3 cellular contexts compared by ENCODE assay signal in the genomic region with DNA sequence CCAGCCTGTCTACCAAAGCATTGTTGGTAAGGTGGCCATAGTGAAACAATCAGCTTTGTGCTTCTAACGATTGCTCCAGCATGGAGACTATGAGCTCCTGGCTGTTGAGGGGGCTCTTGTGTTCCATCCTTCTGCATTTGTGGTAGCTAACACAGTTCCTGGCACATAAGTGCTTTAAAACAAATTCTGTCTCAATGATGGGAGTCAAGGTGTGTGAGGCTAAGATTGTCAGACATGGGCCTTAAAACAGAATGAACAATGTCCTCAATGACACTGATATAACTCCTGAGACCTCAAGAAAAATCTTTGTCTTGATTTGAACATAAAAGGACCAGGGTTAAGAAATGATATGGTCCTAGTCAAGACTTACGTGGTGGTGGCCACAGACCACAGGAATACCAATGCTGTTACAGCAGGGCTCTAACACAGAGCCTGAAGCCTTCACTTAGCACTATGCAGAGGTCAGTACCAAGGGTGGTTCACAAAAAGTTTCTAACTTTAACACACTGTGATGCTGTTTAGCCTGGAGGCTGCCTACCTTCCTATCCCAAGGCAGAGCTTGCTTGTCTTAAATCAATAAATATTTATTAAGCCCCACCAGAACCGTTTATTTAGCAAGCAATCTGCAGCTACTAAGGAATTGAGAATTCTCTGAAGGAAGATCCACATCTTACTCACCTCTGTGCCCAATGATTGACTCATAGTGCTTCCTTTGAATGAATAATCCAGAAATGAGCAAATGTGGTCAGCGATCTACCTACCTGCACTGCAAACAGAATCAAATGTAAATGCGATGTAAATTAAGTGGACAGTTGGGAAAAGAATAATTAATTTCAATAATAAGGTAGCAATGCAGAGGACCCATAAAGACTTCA.
TF ChIP-seq lines count a peak whose summit lies in the region.

No MANE protein-coding gene starts in this region.

TF ChIP-seq in SK-N-SH, 30 proteins besides CTCF, POLR2A, EP300 and RAD21:
- TF ChIP-seq ELF1 (IDR thresholded peaks at IDR 0.05): no peak
- TF ChIP-seq MXI1 (IDR thresholded peaks at IDR 0.05; ENCODE audit: low read depth, low read length): no peak
- TF ChIP-seq, protein P1, sequence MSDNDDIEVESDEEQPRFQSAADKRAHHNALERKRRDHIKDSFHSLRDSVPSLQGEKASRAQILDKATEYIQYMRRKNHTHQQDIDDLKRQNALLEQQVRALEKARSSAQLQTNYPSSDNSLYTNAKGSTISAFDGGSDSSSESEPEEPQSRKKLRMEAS (IDR thresholded peaks at IDR 0.05; ENCODE audit: low read depth): no peak
- TF ChIP-seq PBX3 (IDR thresholded peaks at IDR 0.05): peak; percentile 41; the same call in 1 of the 2 replicates
- no peak for TF ChIP-seq RCOR1 (IDR thresholded peaks at IDR 0.05; ENCODE audit: low read length)
- no peak for TF ChIP-seq SMC3 (IDR thresholded peaks at IDR 0.05; ENCODE audit: low read depth, low read length)
- TF ChIP-seq RXRA (IDR thresholded peaks at IDR 0.05; ENCODE audit: borderline replicate concordance, low read depth): no peak
- TF ChIP-seq GATA2 (CRISPR knock-in tag; IDR thresholded peaks at IDR 0.05): no peak
- TF ChIP-seq TEAD4 (IDR thresholded peaks at IDR 0.05; ENCODE audit: borderline replicate concordance, insufficient read depth): no peak
- TF ChIP-seq FOSL2 (IDR thresholded peaks at IDR 0.05; ENCODE audit: borderline replicate concordance, low read depth): peak; percentile 61; the same call in 1 of the 2 replicates

TF ChIP-seq in SK-N-SH treated with all-trans-retinoic acid at 6 μM for 48 hours, 23 proteins besides CTCF, POLR2A, EP300 and RAD21:
- TF ChIP-seq ZFP3 (CRISPR knock-in tag; IDR thresholded peaks at IDR 0.05) (no peak), BACH2 (CRISPR knock-in tag; IDR thresholded peaks at IDR 0.05; ENCODE audit: borderline replicate concordance) (no peak), ZNF8 (CRISPR knock-in tag; IDR thresholded peaks at IDR 0.05) (no peak), CSRNP3 (CRISPR knock-in tag; IDR thresholded peaks at IDR 0.05) (no peak), ZNF565 (CRISPR knock-in tag; conservative IDR thresholded peaks at IDR 0.05; ENCODE audit: low read depth) (no peak), ZC3H10 (CRISPR knock-in tag; IDR thresholded peaks at IDR 0.05) (no peak)

TF ChIP-seq in HCT116, 20 proteins besides CTCF, POLR2A, EP300 and RAD21:
- TF ChIP-seq FOSL1 (IDR thresholded peaks at IDR 0.05; ENCODE audit: low read depth): 0 out of 2 replicates have a peak, but pooled peaks have one; percentile 17
- no peak for TF ChIP-seq SRF (IDR thresholded peaks at IDR 0.05; ENCODE audit: low read depth)
